ENCODE assay signal across 17 cellular contexts in genomic region chr4:153546273-153546672, GRCh38.
"Had no signal": no experiment of that assay in that cellular context is flagged by ENCODE, and none has a peak within 500 bp of the region (broad histone marks: within the 10 kb centered on the region; RNA-seq: fewer than 3 reads in every experiment).

No MANE protein-coding gene starts in this region.

- H3K4me1 ChIP-seq: lower lobe of right lung, right lobe of liver had no signal

- H3K27me3 ChIP-seq: dorsolateral prefrontal cortex, right lobe of liver, spleen had no signal

- H3K27ac ChIP-seq: dorsolateral prefrontal cortex, lower lobe of right lung, right lobe of liver, VCaP had no signal

- H3K4me3 ChIP-seq: dorsolateral prefrontal cortex, lower lobe of right lung, right lobe of liver, spleen had no signal

- ATAC-seq: activated CD4-positive, alpha-beta T cell treated with anti-CD3 and anti-CD28 coated beads for 36 hours; lower lobe of right lung; right lobe of liver; stimulated activated memory B cell treated with anti-CD40 and anti-IgM and Interleukin-4, amounts not matched to agents 10 μg/mL and 1 μg/mL and 100 μg/mL, for 72 hours had no signal

- DNase-seq: activated CD4-positive, alpha-beta T cell treated with anti-CD3 and anti-CD28 coated beads for 36 hours; activated CD8-positive, alpha-beta memory T cell treated with anti-CD3 and anti-CD28 coated beads for 24 hours; activated naive CD8-positive, alpha-beta T cell treated with anti-CD3 and anti-CD28 coated beads, Interleukin-2, amount 10 ng/mL, durations not matched to agents 7 days and 5 days; anterior cingulate cortex; dorsolateral prefrontal cortex; hypothalamus; lower lobe of right lung; midbrain; nucleus accumbens; right lobe of liver; spleen; stimulated activated CD4-positive, alpha-beta T cell treated with anti-CD3 and anti-CD28 coated beads, Interleukin-1b, Interleukin-23, amount 100 ng/mL, for 48 hours; T1000 had no signal

- H3K36me3 ChIP-seq: lower lobe of right lung, right lobe of liver had no signal

- H3K27me3 Mint-ChIP-seq: activated CD4-positive, alpha-beta T cell treated with anti-CD3 and anti-CD28 coated beads for 36 hours; activated naive CD8-positive, alpha-beta T cell treated with anti-CD3 and anti-CD28 coated beads, Interleukin-2, amount 10 ng/mL, durations not matched to agents 7 days and 5 days; progenitor cell of endocrine pancreas; stimulated activated memory B cell treated with anti-CD40 and anti-IgM and Interleukin-4, amounts not matched to agents 10 μg/mL and 1 μg/mL and 100 μg/mL, for 72 hours had no signal

- H3K9me3 Mint-ChIP-seq: activated naive CD8-positive, alpha-beta T cell treated with anti-CD3 and anti-CD28 coated beads, Interleukin-2, amount 10 ng/mL, durations not matched to agents 7 days and 5 days; activated T-helper 2 cell treated with anti-CD3 and anti-CD28 coated beads, Interferon-gamma antibody, Interleukin-2, Interleukin-4, amounts not matched to agents 10 μg/mL and 5 μg/mL and 100 μg/mL, durations not matched to agents 14 hours and 24 hours and 36 hours; stimulated activated memory B cell treated with anti-CD40 and anti-IgM and Interleukin-4, amounts not matched to agents 10 μg/mL and 1 μg/mL and 100 μg/mL, for 72 hours had no signal

- H3K27ac Mint-ChIP-seq: activated CD4-positive, alpha-beta T cell treated with anti-CD3 and anti-CD28 coated beads for 36 hours; activated naive CD8-positive, alpha-beta T cell treated with anti-CD3 and anti-CD28 coated beads, Interleukin-2, amount 10 ng/mL, durations not matched to agents 7 days and 5 days; activated T-helper 2 cell treated with anti-CD3 and anti-CD28 coated beads, Interferon-gamma antibody, Interleukin-2, Interleukin-4, amounts not matched to agents 10 μg/mL and 5 μg/mL and 100 μg/mL, durations not matched to agents 14 hours and 24 hours and 36 hours; progenitor cell of endocrine pancreas; stimulated activated memory B cell treated with anti-CD40 and anti-IgM and Interleukin-4, amounts not matched to agents 10 μg/mL and 1 μg/mL and 100 μg/mL, for 72 hours had no signal

- H3K9me3 ChIP-seq: lower lobe of right lung, right lobe of liver, spleen had no signal

- H3K4me3 Mint-ChIP-seq: activated CD4-positive, alpha-beta T cell treated with anti-CD3 and anti-CD28 coated beads for 36 hours; activated naive CD8-positive, alpha-beta T cell treated with anti-CD3 and anti-CD28 coated beads, Interleukin-2, amount 10 ng/mL, durations not matched to agents 7 days and 5 days; stimulated activated memory B cell treated with anti-CD40 and anti-IgM and Interleukin-4, amounts not matched to agents 10 μg/mL and 1 μg/mL and 100 μg/mL, for 72 hours had no signal
